In genomic region chr6:21732731-21733130, GRCh38 we compare ENCODE assay signal across 16 cellular contexts.
DNase-seq lines count a peak whose midpoint lies in the region; ATAC-seq and TF ChIP-seq lines count a peak whose summit lies in the region.
"Had no signal": no experiment of that assay in that cellular context is flagged by ENCODE, and none has a peak within 500 bp of the region (broad histone marks: within the 10 kb centered on the region; RNA-seq: fewer than 3 reads in every experiment).

No MANE protein-coding gene starts in this region.

- H3K36me3 Mint-ChIP-seq in GM23338 (ENCODE audit: low read depth): peaks cover 16% of the 10 kb centered on the region
- peaks cover 20% of the 10 kb centered on the region for H3K36me3 Mint-ChIP-seq in endodermal cell (ENCODE audit: low read depth)
- H3K36me3 Mint-ChIP-seq in neural crest cell (ENCODE audit: low read depth): no peaks in the 10 kb centered on the region
- no peaks in the 10 kb centered on the region for H3K36me3 Mint-ChIP-seq in activated CD4-positive, alpha-beta memory T cell treated with anti-CD3 and anti-CD28 coated beads, Interleukin-2, amount 10 ng/mL, durations not matched to agents 7 days and 5 days (ENCODE audit: low read depth)
- H3K36me3 Mint-ChIP-seq: activated CD8-positive, alpha-beta memory T cell treated with anti-CD3 and anti-CD28 coated beads, Interleukin-2, amount 10 ng/mL, durations not matched to agents 7 days and 5 days; CD8-positive, alpha-beta memory T cell had no signal

- H4K20me1 ChIP-seq in GM23338 (replicated peaks; ENCODE audit: insufficient read depth) (peaks cover 8% of the 10 kb centered on the region), PC-9 (ENCODE audit: insufficient read depth) (no peaks in the 10 kb centered on the region)

- BruUV-seq in PC-9 (replicated peaks; lab: Mats Ljungman, UMichigan): no TSS peak

- POLR2A ChIA-PET in PC-9 (lab: Charles Lee; ENCODE audit: unreplicated experiment): interaction anchor here (0.6 to 0.7 kb wide), 2 partner anchors 138 to 710 kb away, joined by 4 to 6 read pairs; no protein-coding TSS in a partner anchor
- POLR2A ChIA-PET in activated CD4-positive, alpha-beta memory T cell treated with anti-CD3 and anti-CD28 coated beads, Interleukin-2, amount 10 ng/mL, durations not matched to agents 7 days and 5 days (lab: Charles Lee): no interaction called here

- no peak overlapping the region for H3K9ac ChIP-seq in endodermal cell (ENCODE audit: extremely low read depth, low read length, poor library complexity, severe bottlenecking)

- H3K4me1 ChIP-seq in GM23338 (ENCODE audit: insufficient read depth) (peaks cover 73% of the 10 kb centered on the region), PC-9 (replicated peaks; ENCODE audit: insufficient read depth) (peaks cover 51% of the 10 kb centered on the region), endodermal cell (ENCODE audit: control insufficient read depth, insufficient read depth, low read length) (peaks cover 22% of the 10 kb centered on the region)

- H3K4me3 Mint-ChIP-seq in GM23338: no peak overlapping the region
- H3K4me3 Mint-ChIP-seq in endodermal cell: no peak overlapping the region
- no peak overlapping the region for H3K4me3 Mint-ChIP-seq in neural crest cell
- H3K4me3 Mint-ChIP-seq in activated CD4-positive, alpha-beta memory T cell treated with anti-CD3 and anti-CD28 coated beads, Interleukin-2, amount 10 ng/mL, durations not matched to agents 7 days and 5 days: no peak overlapping the region
- H3K4me3 Mint-ChIP-seq: activated CD8-positive, alpha-beta memory T cell treated with anti-CD3 and anti-CD28 coated beads, Interleukin-2, amount 10 ng/mL, durations not matched to agents 7 days and 5 days; CD8-positive, alpha-beta memory T cell; T-helper 2 cell treated with Interferon-gamma antibody and Interleukin-4, amounts not matched to agents 5 μg/mL and 100 μg/mL, for 36 hours had no signal

- H3K4me1 Mint-ChIP-seq in GM23338: peaks cover 72% of the 10 kb centered on the region
- peaks cover 57% of the 10 kb centered on the region for H3K4me1 Mint-ChIP-seq in endodermal cell
- peaks cover 52% of the 10 kb centered on the region for H3K4me1 Mint-ChIP-seq in neural crest cell
- no peaks in the 10 kb centered on the region for H3K4me1 Mint-ChIP-seq in activated CD4-positive, alpha-beta memory T cell treated with anti-CD3 and anti-CD28 coated beads, Interleukin-2, amount 10 ng/mL, durations not matched to agents 7 days and 5 days
- H3K4me1 Mint-ChIP-seq: activated CD8-positive, alpha-beta memory T cell treated with anti-CD3 and anti-CD28 coated beads, Interleukin-2, amount 10 ng/mL, durations not matched to agents 7 days and 5 days; CD8-positive, alpha-beta memory T cell had no signal

- H3K27me3 ChIP-seq in GM23338 (ENCODE audit: insufficient read depth): no peaks in the 10 kb centered on the region
- no peaks in the 10 kb centered on the region for H3K27me3 ChIP-seq in PC-9 (ENCODE audit: insufficient read depth, low read depth)
- no peaks in the 10 kb centered on the region for H3K27me3 ChIP-seq in endodermal cell (ENCODE audit: control insufficient read depth, insufficient read depth, low read length, poor library complexity, severe bottlenecking)

- H3K9me3 ChIP-seq in PC-9 (ENCODE audit: insufficient read depth, low read depth) (no peaks in the 10 kb centered on the region), endodermal cell (ENCODE audit: control insufficient read depth, low read length) (no peaks in the 10 kb centered on the region)

- H3F3A ChIP-seq in GM23338 (replicated peaks; ENCODE audit: low read depth): 0 out of 2 replicates have a peak, but pooled peaks cover 9% of the 10 kb centered on the region
- peaks cover 29% of the 10 kb centered on the region for H3F3A ChIP-seq in PC-9 (ENCODE audit: insufficient read depth, low read depth)

- H3K9me3 Mint-ChIP-seq in GM23338: no peaks in the 10 kb centered on the region
- H3K9me3 Mint-ChIP-seq in endodermal cell: no peaks in the 10 kb centered on the region
- H3K9me3 Mint-ChIP-seq in neural crest cell: no peaks in the 10 kb centered on the region
- no peaks in the 10 kb centered on the region for H3K9me3 Mint-ChIP-seq in activated CD4-positive, alpha-beta memory T cell treated with anti-CD3 and anti-CD28 coated beads, Interleukin-2, amount 10 ng/mL, durations not matched to agents 7 days and 5 days
- H3K9me3 Mint-ChIP-seq: T-helper 2 cell treated with Interferon-gamma antibody and Interleukin-4, amounts not matched to agents 5 μg/mL and 100 μg/mL, for 36 hours had no signal

- peaks cover 100% of the 10 kb centered on the region for H3K79me2 ChIP-seq in GM23338 (replicated peaks; ENCODE audit: insufficient read depth)
- no peaks in the 10 kb centered on the region for H3K79me2 ChIP-seq in PC-9 (ENCODE audit: low read depth)

- WGBS in endodermal cell (ENCODE audit: insufficient coverage in 1 of 2, insufficient read length in 1 of 2), 2 experiments: 55% methylated on average over 2 of the region's 2 CpGs; no CpG with 5 or more reads in 1 of the 2 experiments

- intact Hi-C loops in PC-9 (cut with micrococcal nuclease; ENCODE audit: unreplicated experiment): loop anchor here (5.0 to 10.0 kb wide), 6 partner anchors 70 to 1162 kb away; no protein-coding TSS in a partner anchor

- H3K27ac ChIP-seq in GM23338 (ENCODE audit: low read depth) (peak overlapping the region; percentile 68), PC-9 (peak overlapping the region; percentile 63), endodermal cell (ENCODE audit: low read depth, low read length) (peak overlapping the region; percentile 61)

- H3K27ac Mint-ChIP-seq in GM23338 (peak overlapping the region; percentile 85), endodermal cell (peak overlapping the region; percentile 4), neural crest cell (ENCODE audit: unreplicated experiment) (peak overlapping the region; percentile 68)
- no peak overlapping the region for H3K27ac Mint-ChIP-seq in activated CD4-positive, alpha-beta memory T cell treated with anti-CD3 and anti-CD28 coated beads, Interleukin-2, amount 10 ng/mL, durations not matched to agents 7 days and 5 days
- H3K27ac Mint-ChIP-seq: activated CD8-positive, alpha-beta memory T cell treated with anti-CD3 and anti-CD28 coated beads, Interleukin-2, amount 10 ng/mL, durations not matched to agents 7 days and 5 days; CD8-positive, alpha-beta memory T cell; T-helper 2 cell treated with Interferon-gamma antibody and Interleukin-4, amounts not matched to agents 5 μg/mL and 100 μg/mL, for 36 hours had no signal

- H3K27me3 Mint-ChIP-seq in GM23338 (ENCODE audit: insufficient read depth, low read depth, poor library complexity): peaks cover 6% of the 10 kb centered on the region
- no peaks in the 10 kb centered on the region for H3K27me3 Mint-ChIP-seq in endodermal cell (ENCODE audit: insufficient read depth)
- H3K27me3 Mint-ChIP-seq in neural crest cell (ENCODE audit: low read depth): no peaks in the 10 kb centered on the region
- peaks cover 4% of the 10 kb centered on the region for H3K27me3 Mint-ChIP-seq in activated CD4-positive, alpha-beta memory T cell treated with anti-CD3 and anti-CD28 coated beads, Interleukin-2, amount 10 ng/mL, durations not matched to agents 7 days and 5 days

- H2AFZ ChIP-seq in GM23338 (no peak overlapping the region), PC-9 (no peak overlapping the region)

- no peaks in the 10 kb centered on the region for H3K9me2 ChIP-seq in GM23338 (ENCODE audit: insufficient read depth)
- no peaks in the 10 kb centered on the region for H3K9me2 ChIP-seq in PC-9 (ENCODE audit: insufficient read depth)

- H3K36me3 ChIP-seq in GM23338 (ENCODE audit: insufficient read depth) (no peaks in the 10 kb centered on the region), PC-9 (ENCODE audit: low read depth) (no peaks in the 10 kb centered on the region), endodermal cell (ENCODE audit: control insufficient read depth, insufficient read depth, low read length) (peaks cover 32% of the 10 kb centered on the region)

- H3K4me2 ChIP-seq in GM23338 (peak overlapping the region; percentile 59), PC-9 (peak overlapping the region; percentile 41)

- ATAC-seq in GM23338 (peak; percentile 21; the same call in 2 of the 3 replicates), GM18858 (IDR thresholded peaks at IDR 0.05; ENCODE audit: unreplicated experiment) (no peak)
- ATAC-seq: activated CD4-positive, CD25-positive, alpha-beta regulatory T cell treated with anti-CD3 and anti-CD28 coated beads, Interleukin-2, amount 50 U/mL, for 24 hours; activated CD8-positive, alpha-beta memory T cell treated with anti-CD3 and anti-CD28 coated beads, Interleukin-2, amount 10 ng/mL, durations not matched to agents 7 days and 5 days had no signal

- DNase-seq in GM23338 (ENCODE audit: low spot score) (no peak), PC-9 (peak in 1 of 2 experiments; percentile 35), endodermal cell (no peak), neural crest cell (ENCODE audit: low read depth, low spot score) (no peak), AML-193 (lab: John Stamatoyannopoulos, UW) (no peak), HuH-7.5 (ENCODE audit: low spot score) (no peak)
- no peak for DNase-seq in activated CD4-positive, alpha-beta memory T cell treated with anti-CD3 and anti-CD28 coated beads, Interleukin-2, amount 10 ng/mL, durations not matched to agents 7 days and 5 days
- DNase-seq: activated CD8-positive, alpha-beta memory T cell treated with anti-CD3 and anti-CD28 coated beads, Interleukin-2, amount 10 ng/mL, durations not matched to agents 7 days and 5 days; CD8-positive, alpha-beta memory T cell; cerebellar nuclear complex; effector CD8-positive, alpha-beta T cell; SHP77 treated with DMSO at 0.1 percent for 48 hours; stimulated activated CD4-positive, alpha-beta T cell treated with anti-CD3 and anti-CD28 coated beads, Interleukin-4, amount 100 ng/mL, for 24 hours had no signal

- CTCF ChIA-PET in PC-9 (lab: Charles Lee): interaction anchor here (0.6 to 0.7 kb wide), 2 partner anchors 139 to 855 kb away, joined by 3 read pairs; partner anchors contain the start of gene SOX4
- CTCF ChIA-PET in activated CD4-positive, alpha-beta memory T cell treated with anti-CD3 and anti-CD28 coated beads, Interleukin-2, amount 10 ng/mL, durations not matched to agents 7 days and 5 days (lab: Charles Lee): no interaction called here

- TF ChIP-seq CTCF in GM23338 (conservative IDR thresholded peaks at IDR 0.05; ENCODE audit: low read depth in 2 of 2): no peak
- TF ChIP-seq CTCF in PC-9 (conservative IDR thresholded peaks at IDR 0.05): no peak
- TF ChIP-seq CTCF in endodermal cell (conservative IDR thresholded peaks at IDR 0.05): no peak
- TF ChIP-seq CTCF in neural crest cell (conservative IDR thresholded peaks at IDR 0.05): no peak

- no peak overlapping the region for H3K4me3 ChIP-seq in GM23338
- H3K4me3 ChIP-seq in PC-9: no peak overlapping the region
- H3K4me3 ChIP-seq in endodermal cell (ENCODE audit: low read length): no peak overlapping the region

TF ChIP-seq in GM23338, 12 proteins besides CTCF, POLR2A, EP300 and RAD21:
- TF ChIP-seq STAT1 (IDR thresholded peaks at IDR 0.05; ENCODE audit: unreplicated experiment): no peak
TF ChIP-seq in GM23338: peak in this region for 0.
